Comparison of ENCODE assay signal across 19 cellular contexts in genomic region chrX:110038900-110039299, GRCh38. TPM values are rescaled to one million over a fixed set of nuclear protein-coding genes. Genes with fewer than 3 reads are reported as not detected.
DNase-seq lines count a peak whose midpoint lies in the region; ATAC-seq, FAIRE-seq and TF ChIP-seq lines count a peak whose summit lies in the region.
"Had no signal": no experiment of that assay in that cellular context is flagged by ENCODE, and none has a peak within 500 bp of the region (broad histone marks: within the 10 kb centered on the region; RNA-seq: fewer than 3 reads in every experiment).

No MANE protein-coding gene starts in this region.

- no peaks in the 10 kb centered on the region for H3K79me2 ChIP-seq in HepG2 (ENCODE audit: insufficient read depth, low read length)

- no peak for TF ChIP-seq RAD21 in HepG2 (CRISPR knock-in tag; IDR thresholded peaks at IDR 0.05)

- peak overlapping the region; percentile 7 for H3K4me3 Mint-ChIP-seq in endodermal cell
- H3K4me3 Mint-ChIP-seq: CD4-positive, alpha-beta memory T cell; GM23338; H9 had no signal

- FAIRE-seq in HepG2 (lab: Jason Lieb, UNC) (no peak), RCC 7860 (lab: Jason Lieb, UNC) (no peak)
- FAIRE-seq: GM12878, GM19239 had no signal

- H3K9me3 ChIP-seq in HepG2 (ENCODE audit: low read length) (no peaks in the 10 kb centered on the region), right lobe of liver (no peaks in the 10 kb centered on the region), endodermal cell (ENCODE audit: control insufficient read depth, low read length) (no peaks in the 10 kb centered on the region), subcutaneous abdominal adipose tissue (ENCODE audit: control insufficient read depth in 5 of 5, low read length in 5 of 5) (no peaks in the 10 kb centered on the region)

- TF ChIP-seq CTCF in HepG2 (CRISPR knock-in tag; IDR thresholded peaks at IDR 0.05) (no peak), right lobe of liver (IDR thresholded peaks at IDR 0.05) (no peak), endodermal cell (conservative IDR thresholded peaks at IDR 0.05) (no peak)

- DNase-seq in HepG2 (ENCODE audit: low spot score), result no peak
- DNase-seq in right lobe of liver, result no peak
- no peak for DNase-seq in endodermal cell
- no peak for DNase-seq in RCC 7860 (ENCODE audit: low spot score)
- DNase-seq in DMS153 treated with DMSO at 0.1 percent for 48 hours (lab: John Stamatoyannopoulos, UW; ENCODE audit: unreplicated experiment), result no peak
- DNase-seq: 8988T; C1 segment of cervical spinal cord; CD4-positive, alpha-beta memory T cell; COR-L47; DMS153; DMS79; EL; GDM1; H9 had no signal

- H3K27me3 Mint-ChIP-seq in endodermal cell (ENCODE audit: insufficient read depth), result no peaks in the 10 kb centered on the region
- H3K27me3 Mint-ChIP-seq: CD4-positive, alpha-beta memory T cell had no signal

- ATAC-seq in HepG2 (no peak), right lobe of liver (no peak)
- ATAC-seq: GM12878, GM23338, HCT116 had no signal

- peaks cover 3% of the 10 kb centered on the region for H3K36me3 Mint-ChIP-seq in endodermal cell (ENCODE audit: low read depth)
- H3K36me3 Mint-ChIP-seq: CD4-positive, alpha-beta memory T cell had no signal

- H3K27me3 ChIP-seq in HepG2 (ENCODE audit: control insufficient read depth in 1 of 2, insufficient read depth in 2 of 2, low read length in 2 of 2) (no peaks in the 10 kb centered on the region), right lobe of liver (peaks cover 0 to 7% of the 10 kb centered on the region in 2 donors), endodermal cell (ENCODE audit: control insufficient read depth, insufficient read depth, low read length, poor library complexity, severe bottlenecking) (no peaks in the 10 kb centered on the region), subcutaneous abdominal adipose tissue (ENCODE audit: control insufficient read depth in 5 of 5, insufficient read depth in 4 of 5, low read length in 5 of 5) (no peaks in the 10 kb centered on the region)

- no peak overlapping the region for H2AFZ ChIP-seq in HepG2 (ENCODE audit: low read length)
- H2AFZ ChIP-seq: GM23338 had no signal

- CTCF ChIA-PET in HepG2 (lab: Yijun Ruan, JAX; ENCODE audit: low intra/inter-chr PET ratio, low total read pairs), result no interaction called here

- in situ Hi-C loops in HepG2 (cut with HindIII; ENCODE audit: extremely low pct_ligation_motif_present, low pct_unique_long_range_greater_than_20kb), result no loop called here

- intact Hi-C loops in HepG2 (cut with micrococcal nuclease; ENCODE audit: unreplicated experiment), result loop anchor here (5.0 kb wide), 1 partner anchor 48 kb away; no protein-coding TSS in a partner anchor
- intact Hi-C loops in right lobe of liver (cut with DNase I), result no loop called here

- TF ChIP-seq POLR2A in HepG2 (IDR thresholded peaks at IDR 0.05; ENCODE audit: insufficient read depth in 1 of 2, low read depth in 2 of 2, low read length in 2 of 2) (no peak), right lobe of liver (IDR thresholded peaks at IDR 0.05) (no peak)

- H3K9ac ChIP-seq in HepG2 (ENCODE audit: insufficient read depth, low read depth, low read length) (no peak overlapping the region), endodermal cell (ENCODE audit: extremely low read depth, low read length, poor library complexity, severe bottlenecking) (no peak overlapping the region), subcutaneous abdominal adipose tissue (ENCODE audit: low read length in 5 of 5) (no peak overlapping the region)

- H3K4me2 ChIP-seq in HepG2 (ENCODE audit: low read depth, low read length), result no peak overlapping the region
- H3K4me2 ChIP-seq: GM23338 had no signal

- TF ChIP-seq EP300 in HepG2 (IDR thresholded peaks at IDR 0.05; ENCODE audit: low read depth in 2 of 2, low read length in 2 of 2), result no peak
- no peak for TF ChIP-seq EP300 in HepG2 (CRISPR knock-in tag; IDR thresholded peaks at IDR 0.05; ENCODE audit: borderline replicate concordance)

- H3K4me1 Mint-ChIP-seq in endodermal cell, result peaks cover 51% of the 10 kb centered on the region

- H3K4me3 ChIP-seq in HepG2 (replicated peaks in 1 of 3; ENCODE audit: insufficient read depth in 1 of 3, low read depth in 2 of 3, low read length in 3 of 3), result no peak overlapping the region
- H3K4me3 ChIP-seq in right lobe of liver, result no peak overlapping the region
- H3K4me3 ChIP-seq in endodermal cell (ENCODE audit: low read length), result peak overlapping the region; percentile 35
- no peak overlapping the region for H3K4me3 ChIP-seq in subcutaneous abdominal adipose tissue (ENCODE audit: low read depth in 1 of 5, low read length in 5 of 5)
- H3K4me3 ChIP-seq: GM12878, GM23338 had no signal

- no peak overlapping the region for H3K27ac Mint-ChIP-seq in endodermal cell
- H3K27ac Mint-ChIP-seq: CD4-positive, alpha-beta memory T cell; GM23338 had no signal

- no peaks in the 10 kb centered on the region; the same call in 1 of the 2 replicates for H4K20me1 ChIP-seq in HepG2 (ENCODE audit: insufficient read depth, low read length)

- H3K4me1 ChIP-seq in HepG2 (ENCODE audit: insufficient read depth, low read length), result peaks cover 33% of the 10 kb centered on the region
- no peaks in the 10 kb centered on the region for H3K4me1 ChIP-seq in right lobe of liver
- H3K4me1 ChIP-seq in endodermal cell (ENCODE audit: control insufficient read depth, insufficient read depth, low read length), result peaks cover 3% of the 10 kb centered on the region
- peaks cover 0 to 13% (median 0%) of the 10 kb centered on the region in 5 donors for H3K4me1 ChIP-seq in subcutaneous abdominal adipose tissue (ENCODE audit: control insufficient read depth in 5 of 5, insufficient read depth in 5 of 5, low read length in 5 of 5)

- POLR2A ChIA-PET in HepG2 (lab: Yijun Ruan, JAX), result no interaction called here

- H3K27ac ChIP-seq in HepG2 (ENCODE audit: extremely low read length, insufficient read depth, low read length) (no peak overlapping the region), right lobe of liver (no peak overlapping the region), endodermal cell (ENCODE audit: low read depth, low read length) (no peak overlapping the region), subcutaneous abdominal adipose tissue (ENCODE audit: low read depth, low read length) (peak overlapping the region; percentile 7)

- no peaks in the 10 kb centered on the region for H3K9me3 Mint-ChIP-seq in endodermal cell
- H3K9me3 Mint-ChIP-seq: CD4-positive, alpha-beta memory T cell; GM23338; H9 had no signal

- no TSS peak for BruUV-seq in HepG2 (replicated peaks; lab: Mats Ljungman, UMichigan)

- H3K36me3 ChIP-seq in HepG2 (replicated peaks in 1 of 2; ENCODE audit: control insufficient read depth in 1 of 2, insufficient read depth in 2 of 2, low read length in 2 of 2) (no peaks in the 10 kb centered on the region), right lobe of liver (no peaks in the 10 kb centered on the region), endodermal cell (ENCODE audit: control insufficient read depth, insufficient read depth, low read length) (no peaks in the 10 kb centered on the region), subcutaneous abdominal adipose tissue (ENCODE audit: control insufficient read depth in 5 of 5, insufficient read depth in 5 of 5, low read length in 5 of 5) (no peaks in the 10 kb centered on the region)

TF ChIP-seq in HepG2, 621 proteins besides CTCF, POLR2A, EP300 and RAD21:
- TF ChIP-seq, protein P1, sequence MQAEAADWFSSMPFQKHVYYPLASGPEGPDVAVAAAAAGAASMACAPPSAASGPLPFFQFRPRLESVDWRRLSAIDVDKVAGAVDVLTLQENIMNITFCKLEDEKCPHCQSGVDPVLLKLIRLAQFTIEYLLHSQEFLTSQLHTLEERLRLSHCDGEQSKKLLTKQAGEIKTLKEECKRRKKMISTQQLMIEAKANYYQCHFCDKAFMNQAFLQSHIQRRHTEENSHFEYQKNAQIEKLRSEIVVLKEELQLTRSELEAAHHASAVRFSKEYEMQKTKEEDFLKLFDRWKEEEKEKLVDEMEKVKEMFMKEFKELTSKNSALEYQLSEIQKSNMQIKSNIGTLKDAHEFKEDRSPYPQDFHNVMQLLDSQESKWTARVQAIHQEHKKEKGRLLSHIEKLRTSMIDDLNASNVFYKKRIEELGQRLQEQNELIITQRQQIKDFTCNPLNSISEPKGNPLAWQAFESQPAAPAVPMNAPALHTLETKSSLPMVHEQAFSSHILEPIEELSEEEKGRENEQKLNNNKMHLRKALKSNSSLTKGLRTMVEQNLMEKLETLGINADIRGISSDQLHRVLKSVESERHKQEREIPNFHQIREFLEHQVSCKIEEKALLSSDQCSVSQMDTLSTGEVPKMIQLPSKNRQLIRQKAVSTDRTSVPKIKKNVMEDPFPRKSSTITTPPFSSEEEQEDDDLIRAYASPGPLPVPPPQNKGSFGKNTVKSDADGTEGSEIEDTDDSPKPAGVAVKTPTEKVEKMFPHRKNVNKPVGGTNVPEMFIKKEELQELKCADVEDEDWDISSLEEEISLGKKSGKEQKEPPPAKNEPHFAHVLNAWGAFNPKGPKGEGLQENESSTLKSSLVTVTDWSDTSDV (CRISPR knock-in tag; IDR thresholded peaks at IDR 0.05), result no peak
- TF ChIP-seq ZNF629 (CRISPR knock-in tag; conservative IDR thresholded peaks at IDR 0.05), result peak; percentile 54

RNA-seq across cellular contexts. Expression of gene TMEM164, which starts 36.0 kb away (rescaled TPM):
- total RNA-seq in HepG2 (2016; rRNA removed; fragmentation: Illumina TruSeq; extraction: Trizol) (9.8 and 13.2 TPM in 2 replicates), right lobe of liver (1 to 10 TPM; 1.3 to 7.9 (median 2.8) TPM), endodermal cell (10 to 100 TPM; 30.4 to 50.7 TPM)
- total RNA-seq in HepG2 (2016; cell fraction: cytosol; rRNA removed; fragmentation: Illumina TruSeq; extraction: Trizol; ENCODE audit: low read depth), result 2.0 and 2.5 TPM in 2 replicates
- 8.8 and 14.0 TPM in 2 replicates for total RNA-seq in HepG2 (2016; cell fraction: insoluble cytoplasmic fraction; rRNA removed; fragmentation: Illumina TruSeq; extraction: Trizol)
- 6.5 and 8.8 TPM in 2 replicates for total RNA-seq in HepG2 (2016; cell fraction: membrane; rRNA removed; fragmentation: Illumina TruSeq; extraction: Trizol)
- total RNA-seq in HepG2 (2016; cell fraction: nucleus; rRNA removed; fragmentation: Illumina TruSeq; extraction: Trizol), result 9.7 and 14.6 TPM in 2 replicates
- 3.8 and 5.8 TPM in 2 replicates for polyA plus RNA-seq in HepG2 (2011; rRNA removed)
- 2.7 and 3.8 TPM in 2 replicates for polyA plus RNA-seq in HepG2 (2011; cell fraction: cytosol; rRNA removed)
- polyA plus RNA-seq in HepG2 (2011; cell fraction: nucleus; rRNA removed), result 6.6 and 7.7 TPM in 2 replicates
- polyA plus RNA-seq in HepG2 (2012), result 4.5 and 4.8 TPM in 2 replicates
- polyA plus RNA-seq in HepG2 (2016; cell fraction: cytosol; fragmentation: Illumina TruSeq; extraction: Trizol; ENCODE audit: low read depth), result 1.1 and 1.5 TPM in 2 replicates
- 7.5 and 7.8 TPM in 2 replicates for polyA plus RNA-seq in HepG2 (2016; cell fraction: insoluble cytoplasmic fraction; fragmentation: Illumina TruSeq; extraction: Trizol; ENCODE audit: low read depth)
- polyA plus RNA-seq in HepG2 (2016; cell fraction: membrane; fragmentation: Illumina TruSeq; extraction: Trizol; ENCODE audit: low read depth), result 3.8 and 4.5 TPM in 2 replicates
- 12.3 and 13.1 TPM in 2 replicates for polyA plus RNA-seq in HepG2 (2016; cell fraction: nucleus; fragmentation: Illumina TruSeq; extraction: Trizol; ENCODE audit: insufficient read depth, low read depth)
- polyA minus RNA-seq in HepG2 (2011; rRNA and poly(A)+ RNA removed; ENCODE audit: low replicate concordance), result 7.6 and 32.6 TPM in 2 replicates
- 2.6 and 6.2 TPM in 2 replicates for polyA minus RNA-seq in HepG2 (2011; cell fraction: cytosol; rRNA and poly(A)+ RNA removed)
- 7.3 and 9.2 TPM in 2 replicates for polyA minus RNA-seq in HepG2 (2011; cell fraction: nucleus; rRNA and poly(A)+ RNA removed)
- 19.3 TPM for polyA plus RNA-seq in endodermal cell (2013, experiment 1 of 2)
- polyA plus RNA-seq in endodermal cell (2013, experiment 2 of 2), result 23.4 TPM
